Comparison of ENCODE assay signal across 2 cellular contexts in genomic region chr3:116129187-116129945, GRCh38.
TF ChIP-seq lines count a peak whose summit lies in the region.

No MANE protein-coding gene starts in this region.

TF ChIP-seq in HepG2, 621 proteins besides CTCF, POLR2A, EP300 and RAD21:
- no peak for TF ChIP-seq ZBTB21 (CRISPR knock-in tag; IDR thresholded peaks at IDR 0.05)
- no peak for TF ChIP-seq USF2 (IDR thresholded peaks at IDR 0.05; ENCODE audit: low read depth, low read length)
- TF ChIP-seq USF2 (CRISPR knock-in tag; IDR thresholded peaks at IDR 0.05; ENCODE audit: borderline replicate concordance), result no peak

TF ChIP-seq in H1, 55 proteins besides CTCF, POLR2A, EP300 and RAD21 (continued from another document):
- TF ChIP-seq JUN (IDR thresholded peaks at IDR 0.05; ENCODE audit: low read depth, low read length), result no peak
- TF ChIP-seq NANOG (IDR thresholded peaks at IDR 0.05; ENCODE audit: insufficient read depth, low read depth, low read length, poor library complexity, severe bottlenecking), result no peak
TF ChIP-seq in H1: peak in this region for 0.
